Comparison of ENCODE assay signal across 10 cellular contexts in the genomic region with DNA sequence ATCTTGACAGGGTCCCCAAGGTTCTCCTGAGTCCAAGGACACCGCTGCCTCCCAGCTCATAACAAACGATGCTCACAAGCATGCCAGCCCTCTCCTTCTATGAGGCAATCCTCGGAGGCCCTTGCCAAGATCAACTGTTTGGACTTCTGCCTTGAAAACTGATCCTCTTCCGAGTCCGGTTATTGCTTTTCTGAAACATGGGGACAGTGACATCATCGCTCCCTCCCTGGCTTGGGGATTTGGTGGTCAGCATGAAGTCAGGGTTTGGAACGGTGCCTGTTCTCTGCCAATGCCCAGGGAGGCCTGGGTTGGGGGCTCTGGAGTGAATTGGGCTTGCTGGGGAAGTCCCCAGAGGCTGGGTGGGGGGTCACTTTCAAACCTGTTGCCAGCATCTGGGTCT.
DNase-seq lines count a peak whose midpoint lies in the region; ATAC-seq and TF ChIP-seq lines count a peak whose summit lies in the region.
"Had no signal": no experiment of that assay in that cellular context is flagged by ENCODE, and none has a peak within 500 bp of the region (broad histone marks: within the 10 kb centered on the region; RNA-seq: fewer than 3 reads in every experiment).

No MANE protein-coding gene starts in this region.

- WGBS in esophagus squamous epithelium, 2 donors = 42 to 44% methylated on average over 4 to 7 of the region's 7 CpGs
- WGBS in tibial nerve, 2 donors = 3 to 31% methylated on average over 5 to 7 of the region's 7 CpGs

- peaks cover 6% of the 10 kb centered on the region for H3K27me3 Mint-ChIP-seq in activated naive CD8-positive, alpha-beta T cell treated with anti-CD3 and anti-CD28 coated beads, Interleukin-2, amount 50 U/mL, for 24 hours

- H3K27ac Mint-ChIP-seq in activated naive CD8-positive, alpha-beta T cell treated with anti-CD3 and anti-CD28 coated beads, Interleukin-2, amount 50 U/mL, for 24 hours = no peak overlapping the region

- H3K36me3 ChIP-seq in MG63 = no peaks in the 10 kb centered on the region
- no peaks in the 10 kb centered on the region for H3K36me3 ChIP-seq in esophagus squamous epithelium
- H3K36me3 ChIP-seq in mucosa of descending colon (ENCODE audit: low read depth) = no peaks in the 10 kb centered on the region
- no peaks in the 10 kb centered on the region for H3K36me3 ChIP-seq in tibial nerve

- H3K27me3 ChIP-seq in MG63 (no peaks in the 10 kb centered on the region), esophagus squamous epithelium (no peaks in the 10 kb centered on the region), tibial nerve (no peaks in the 10 kb centered on the region)
- H3K27me3 ChIP-seq: dorsolateral prefrontal cortex had no signal

- H3K9me3 ChIP-seq in MG63 = peaks cover 9% of the 10 kb centered on the region
- H3K9me3 ChIP-seq in esophagus squamous epithelium = no peaks in the 10 kb centered on the region
- no peaks in the 10 kb centered on the region for H3K9me3 ChIP-seq in mucosa of descending colon
- peaks cover 0 to 10% (median 0%) of the 10 kb centered on the region in 4 donors for H3K9me3 ChIP-seq in tibial nerve

- TF ChIP-seq EP300 in tibial nerve (IDR thresholded peaks at IDR 0.05) = peak; percentile 23 to 91

- no peak overlapping the region for H3K4me3 ChIP-seq in MG63
- no peak overlapping the region for H3K4me3 ChIP-seq in esophagus squamous epithelium
- no peak overlapping the region for H3K4me3 ChIP-seq in mucosa of descending colon
- no peak overlapping the region for H3K4me3 ChIP-seq in tibial nerve
- H3K4me3 ChIP-seq: dorsolateral prefrontal cortex had no signal

- H3K27ac ChIP-seq in esophagus squamous epithelium = peak overlapping the region; percentile 58 to 95 (median 88)
- peak overlapping the region; percentile 15 to 93 (median 84) for H3K27ac ChIP-seq in tibial nerve

- intact Hi-C loops in esophagus squamous epithelium (cut with DNase I) (no loop called here), mucosa of descending colon (cut with DNase I, micrococcal nuclease) (no loop called here)

- H3K4me1 ChIP-seq in esophagus squamous epithelium = peaks cover 13 to 88% (median 61%) of the 10 kb centered on the region in 3 donors
- no peaks in the 10 kb centered on the region for H3K4me1 ChIP-seq in mucosa of descending colon (ENCODE audit: low read depth)
- peaks cover 0 to 86% (median 47%) of the 10 kb centered on the region in 4 donors for H3K4me1 ChIP-seq in tibial nerve

- no peak for TF ChIP-seq CTCF in esophagus squamous epithelium (IDR thresholded peaks at IDR 0.05)
- no peak for TF ChIP-seq CTCF in mucosa of descending colon (IDR thresholded peaks at IDR 0.05)
- TF ChIP-seq CTCF in tibial nerve (IDR thresholded peaks at IDR 0.05) = no peak

- no peaks in the 10 kb centered on the region for H3K36me3 Mint-ChIP-seq in activated naive CD8-positive, alpha-beta T cell treated with anti-CD3 and anti-CD28 coated beads, Interleukin-2, amount 50 U/mL, for 24 hours (ENCODE audit: low read depth)

- TF ChIP-seq POLR2A in esophagus squamous epithelium (IDR thresholded peaks at IDR 0.05) (no peak), tibial nerve (IDR thresholded peaks at IDR 0.05) (no peak)

- H3K4me1 Mint-ChIP-seq in activated naive CD8-positive, alpha-beta T cell treated with anti-CD3 and anti-CD28 coated beads, Interleukin-2, amount 50 U/mL, for 24 hours = peaks cover 2% of the 10 kb centered on the region

- no peak overlapping the region for H3K4me3 Mint-ChIP-seq in activated naive CD8-positive, alpha-beta T cell treated with anti-CD3 and anti-CD28 coated beads, Interleukin-2, amount 50 U/mL, for 24 hours

- H3K9me3 Mint-ChIP-seq in activated naive CD8-positive, alpha-beta T cell treated with anti-CD3 and anti-CD28 coated beads, Interleukin-2, amount 50 U/mL, for 24 hours = peaks cover 4% of the 10 kb centered on the region

- ATAC-seq in mucosa of descending colon = peak; percentile 15
- no peak for ATAC-seq in activated naive CD8-positive, alpha-beta T cell treated with anti-CD3 and anti-CD28 coated beads, Interleukin-2, amount 50 U/mL, for 24 hours

- peak; percentile 58 for DNase-seq in MG63
- DNase-seq in esophagus squamous epithelium (lab: John Stamatoyannopoulos, UW) = no peak
- peak in 1 of 3 donors; percentile 48 for DNase-seq in mucosa of descending colon
- peak; percentile 80 to 93 for DNase-seq in tibial nerve (ENCODE audit: low spot score in 2 of 2)
- no peak for DNase-seq in GF-D8 (lab: John Stamatoyannopoulos, UW)
- no peak for DNase-seq in effector CD8-positive, alpha-beta T cell (lab: John Stamatoyannopoulos, UW)
- no peak for DNase-seq in activated naive CD8-positive, alpha-beta T cell treated with anti-CD3 and anti-CD28 coated beads, Interleukin-2, amount 50 U/mL, for 24 hours
- no peak for DNase-seq in stimulated activated CD4-positive, alpha-beta T cell treated with anti-CD3 and anti-CD28 coated beads, Interleukin-12 subunit alpha, Interleukin-12 subunit beta, amount 100 ng/mL, for 4 hours
- DNase-seq: DMS79 had no signal

Comparison
In these comparisons a context has a peak if more than half of its experiments do, and no peak if none do; other contexts are left out.
1. DNase-seq: peak in MG63 (single experiment) and tibial nerve (2 of 2); none in esophagus squamous epithelium (single experiment), GF-D8 (single experiment), effector CD8-positive, alpha-beta T cell (single experiment), activated naive CD8-positive, alpha-beta T cell treated with anti-CD3 and anti-CD28 coated beads, Interleukin-2, amount 50 U/mL, for 24 hours (single experiment) and stimulated activated CD4-positive, alpha-beta T cell treated with anti-CD3 and anti-CD28 coated beads, Interleukin-12 subunit alpha, Interleukin-12 subunit beta, amount 100 ng/mL, for 4 hours (single experiment).